Comparison of ENCODE assay signal across 19 cellular contexts in the genomic region with DNA sequence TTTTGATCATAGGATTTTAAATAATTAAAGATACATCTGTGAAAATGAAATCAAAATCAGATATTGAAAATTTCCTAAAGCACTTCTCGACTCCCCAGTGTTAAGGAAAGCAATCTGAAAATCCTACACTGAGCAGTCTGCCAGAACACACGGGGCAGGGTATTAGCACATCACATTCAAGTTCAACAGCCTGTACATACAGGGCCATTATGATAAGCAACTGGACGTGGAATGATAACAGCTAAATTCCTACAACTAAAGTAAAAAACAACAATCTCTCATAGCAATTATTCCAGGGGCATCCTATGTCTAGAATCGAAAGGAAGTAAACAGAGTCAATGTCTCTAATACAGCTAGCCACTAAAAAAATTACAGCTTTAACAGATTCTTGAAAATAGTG. TPM values are rescaled to one million over a fixed set of nuclear protein-coding genes. Genes with fewer than 3 reads are reported as not detected.
DNase-seq lines count a peak whose midpoint lies in the region; ATAC-seq and TF ChIP-seq lines count a peak whose summit lies in the region.
"Had no signal": no experiment of that assay in that cellular context is flagged by ENCODE, and none has a peak within 500 bp of the region (broad histone marks: within the 10 kb centered on the region; RNA-seq: fewer than 3 reads in every experiment).

No MANE protein-coding gene starts in this region.

- H3K4me3 ChIP-seq in Panc1 (ENCODE audit: low read depth in 2 of 2, low read length in 2 of 2) = no peak overlapping the region
- peak overlapping the region in 1 of 2 donors; percentile 11 for H3K4me3 ChIP-seq in ascending aorta
- no peak overlapping the region for H3K4me3 ChIP-seq in MM.1S (ENCODE audit: low read length)
- H3K4me3 ChIP-seq: MG63, SK-N-MC had no signal

- BruUV-seq in Panc1 (replicated peaks; lab: Mats Ljungman, UMichigan) = no TSS peak

- no peak for TF ChIP-seq POLR2A in erythroblast (IDR thresholded peaks at IDR 0.05; ENCODE audit: low read length)

- H3F3A ChIP-seq in MM.1S (ENCODE audit: insufficient read depth, low read length) = no peaks in the 10 kb centered on the region

- H3K27ac ChIP-seq in Panc1 (ENCODE audit: low read length) (peak overlapping the region; percentile 79; the same call in 1 of the 2 replicates), ascending aorta (peak overlapping the region; percentile 66 to 71), MM.1S (ENCODE audit: low read length) (no peak overlapping the region)
- H3K27ac ChIP-seq: SK-N-MC had no signal

- no peak overlapping the region for H3K9ac ChIP-seq in MM.1S (ENCODE audit: low read length)

- no peaks in the 10 kb centered on the region for H3K27me3 Mint-ChIP-seq in nephron (ENCODE audit: low read depth)
- no peaks in the 10 kb centered on the region for H3K27me3 Mint-ChIP-seq in naive thymus-derived CD8-positive, alpha-beta T cell
- H3K27me3 Mint-ChIP-seq: IgD-negative memory B cell had no signal

- no peak for DNase-seq in Panc1 (ENCODE audit: low read depth, low spot score)
- no peak for DNase-seq in ascending aorta (ENCODE audit: low spot score in 2 of 2)
- peak; percentile 49 to 76 for DNase-seq in erythroblast (lab: John Stamatoyannopoulos, UW)
- no peak for DNase-seq in GM10266 (ENCODE audit: extremely low spot score)
- DNase-seq in MM.1S = no peak
- DNase-seq in naive thymus-derived CD8-positive, alpha-beta T cell = no peak
- DNase-seq: DMS79, H9, Kasumi-1, MG63, NCI-H1092 treated with DMSO at 0.1 percent for 48 hours, NCI-H2081, NCI-H446 treated with DMSO at 0.1 percent for 48 hours, SHP77 had no signal

- H2AFZ ChIP-seq in MM.1S (ENCODE audit: low read length) = no peak overlapping the region

- H3K9me3 Mint-ChIP-seq in nephron = no peaks in the 10 kb centered on the region
- H3K9me3 Mint-ChIP-seq in naive thymus-derived CD8-positive, alpha-beta T cell = peaks cover 0 to 1% (median 0%) of the 10 kb centered on the region in 9 donors
- H3K9me3 Mint-ChIP-seq: H9, IgD-negative memory B cell had no signal

- H3K9me3 ChIP-seq in Panc1 (ENCODE audit: control insufficient read depth, insufficient read depth, low read depth, low read length) = no peaks in the 10 kb centered on the region
- H3K9me3 ChIP-seq in ascending aorta = no peaks in the 10 kb centered on the region
- H3K9me3 ChIP-seq in MM.1S (replicated peaks; ENCODE audit: insufficient read depth, low read length) = no peaks in the 10 kb centered on the region
- H3K9me3 ChIP-seq: MG63 had no signal

- H3K36me3 ChIP-seq in Panc1 (ENCODE audit: control insufficient read depth, insufficient read depth, low read length) (no peaks in the 10 kb centered on the region; the same call in 1 of the 2 replicates), ascending aorta (no peaks in the 10 kb centered on the region), MM.1S (replicated peaks; ENCODE audit: insufficient read depth, low read length) (no peaks in the 10 kb centered on the region)
- H3K36me3 ChIP-seq: MG63 had no signal

- ATAC-seq in Panc1 (no peak), GM21526 (IDR thresholded peaks at IDR 0.05; ENCODE audit: low FRiP score, unreplicated experiment) (no peak)
- ATAC-seq in naive thymus-derived CD8-positive, alpha-beta T cell = no peak

- intact Hi-C loops in Panc1 (cut with micrococcal nuclease; ENCODE audit: unreplicated experiment) = loop anchor here (10.0 kb wide), 1 partner anchor 105 kb away; no protein-coding TSS in a partner anchor
- intact Hi-C loops in ascending aorta (cut with DNase I) = no loop called here

- TF ChIP-seq CTCF in Panc1 (IDR thresholded peaks at IDR 0.05) (no peak), ascending aorta (IDR thresholded peaks at IDR 0.05) (no peak), nephron (IDR thresholded peaks at IDR 0.05; ENCODE audit: unreplicated experiment in 3 of 3) (no peak), GM10266 (IDR thresholded peaks at IDR 0.05; ENCODE audit: control insufficient read depth, insufficient read depth, low read depth, missing control alignments) (no peak), MM.1S (IDR thresholded peaks at IDR 0.05; ENCODE audit: low read length) (no peak)

- peaks cover under 1% of the 10 kb centered on the region for H3K36me3 Mint-ChIP-seq in nephron (ENCODE audit: low read depth)
- H3K36me3 Mint-ChIP-seq in naive thymus-derived CD8-positive, alpha-beta T cell = peaks cover 0 to 22% (median 2%) of the 10 kb centered on the region in 3 donors

- H3K79me2 ChIP-seq in MM.1S (ENCODE audit: low read length) = no peaks in the 10 kb centered on the region

- H3K27me3 ChIP-seq in Panc1 (ENCODE audit: control insufficient read depth, insufficient read depth, low read length) (no peaks in the 10 kb centered on the region), ascending aorta (no peaks in the 10 kb centered on the region), MM.1S (replicated peaks; ENCODE audit: insufficient read depth, low read length) (no peaks in the 10 kb centered on the region)
- H3K27me3 ChIP-seq: MG63 had no signal

- H3K4me3 Mint-ChIP-seq in nephron = no peak overlapping the region
- no peak overlapping the region for H3K4me3 Mint-ChIP-seq in naive thymus-derived CD8-positive, alpha-beta T cell
- H3K4me3 Mint-ChIP-seq: CD14-positive monocyte, H9, IgD-negative memory B cell had no signal

- no peaks in the 10 kb centered on the region for H3K9me2 ChIP-seq in MM.1S (replicated peaks; ENCODE audit: insufficient read depth, low read length)

- in situ Hi-C loops in Panc1 (cut with HindIII; ENCODE audit: low pct_unique_long_range_greater_than_20kb, low sequenced_read_pairs) = no loop called here

- H3K4me2 ChIP-seq in MM.1S (ENCODE audit: low read depth, low read length) = no peak overlapping the region

- H4K20me1 ChIP-seq in MM.1S (ENCODE audit: insufficient read depth, low read length) = no peaks in the 10 kb centered on the region

- CTCF ChIA-PET in Panc1 (lab: Charles Lee) = no interaction called here

- H3K4me1 ChIP-seq in Panc1 (ENCODE audit: control insufficient read depth, insufficient read depth, low read length) (peaks cover 6% of the 10 kb centered on the region), ascending aorta (peaks cover 3 to 22% of the 10 kb centered on the region in 2 donors), MM.1S (ENCODE audit: low read length) (no peaks in the 10 kb centered on the region)

- H3K4me1 Mint-ChIP-seq in nephron = peaks cover 19% of the 10 kb centered on the region
- H3K4me1 Mint-ChIP-seq in naive thymus-derived CD8-positive, alpha-beta T cell = peaks cover 0 to 4% (median under 1%) of the 10 kb centered on the region in 4 donors
- H3K4me1 Mint-ChIP-seq: IgD-negative memory B cell had no signal

- H3K27ac Mint-ChIP-seq in nephron = peak overlapping the region in 2 of 3 experiments; percentile 62 to 82
- H3K27ac Mint-ChIP-seq in naive thymus-derived CD8-positive, alpha-beta T cell = no peak overlapping the region
- H3K27ac Mint-ChIP-seq: CD14-positive monocyte, H9, IgD-negative memory B cell had no signal

- POLR2A ChIA-PET in Panc1 (lab: Charles Lee) = no interaction called here
- POLR2A ChIA-PET in naive thymus-derived CD8-positive, alpha-beta T cell (lab: Charles Lee) = no interaction called here

RNA-seq across cellular contexts. Expression of a gene that starts 31.7 kb away (rescaled TPM):
- total RNA-seq in Panc1 (2021; ENCODE audit: unreplicated experiment) (7.6 TPM), ascending aorta (5.7 TPM)
- polyA plus RNA-seq in Panc1 (2012; ENCODE audit: insufficient read length) = 2.4 TPM
- 10 to 100 TPM; 17.9 to 22.6 TPM for total RNA-seq in naive thymus-derived CD8-positive, alpha-beta T cell
- polyA plus RNA-seq in naive thymus-derived CD8-positive, alpha-beta T cell = 10 to 100 TPM in 2 of 3 donors, 1 to 10 TPM in 1; 6.9 to 10.7 (median 10.6) TPM

RNA-seq across cellular contexts. Expression of a gene that starts 40.2 kb away (rescaled TPM):
- total RNA-seq in Panc1 (2021; ENCODE audit: unreplicated experiment) = 1.3 TPM
- 1.5 TPM for polyA plus RNA-seq in Panc1 (2012; ENCODE audit: insufficient read length)
- 6.8 TPM for total RNA-seq in ascending aorta
- 10 to 100 TPM in 1 of 2 experiments, 1 to 10 TPM in 1; 9.5 to 12.2 TPM for total RNA-seq in naive thymus-derived CD8-positive, alpha-beta T cell
- under 1 TPM; 0.09 to 0.92 (median 0.11) TPM for polyA plus RNA-seq in naive thymus-derived CD8-positive, alpha-beta T cell
- polyA plus RNA-seq: CD14-positive monocyte, IgD-negative memory B cell had no signal

RNA-seq across cellular contexts. Expression of a gene that starts 58.2 kb away (rescaled TPM):
- total RNA-seq in Panc1 (2021; ENCODE audit: unreplicated experiment) = 3,436 TPM
- polyA plus RNA-seq in Panc1 (2012; ENCODE audit: insufficient read length) = 3,712 TPM
- total RNA-seq in ascending aorta = 6,230 TPM
- total RNA-seq in naive thymus-derived CD8-positive, alpha-beta T cell = 100 to 1,000 TPM; 593 to 621 TPM
- polyA plus RNA-seq in naive thymus-derived CD8-positive, alpha-beta T cell = 100 to 1,000 TPM; 295 to 479 (median 434) TPM

Comparison
In these comparisons a context has a peak if more than half of its experiments do, and no peak if none do; other contexts are left out.
1. DNase-seq: peak in erythroblast (2 of 2); none in Panc1 (single experiment), ascending aorta (0 of 2), GM10266 (single experiment), MM.1S (single experiment) and naive thymus-derived CD8-positive, alpha-beta T cell (0 of 10).
2. H3K27ac Mint-ChIP-seq: peak in nephron (2 of 3); none in naive thymus-derived CD8-positive, alpha-beta T cell (0 of 10).